In the genomic region with DNA sequence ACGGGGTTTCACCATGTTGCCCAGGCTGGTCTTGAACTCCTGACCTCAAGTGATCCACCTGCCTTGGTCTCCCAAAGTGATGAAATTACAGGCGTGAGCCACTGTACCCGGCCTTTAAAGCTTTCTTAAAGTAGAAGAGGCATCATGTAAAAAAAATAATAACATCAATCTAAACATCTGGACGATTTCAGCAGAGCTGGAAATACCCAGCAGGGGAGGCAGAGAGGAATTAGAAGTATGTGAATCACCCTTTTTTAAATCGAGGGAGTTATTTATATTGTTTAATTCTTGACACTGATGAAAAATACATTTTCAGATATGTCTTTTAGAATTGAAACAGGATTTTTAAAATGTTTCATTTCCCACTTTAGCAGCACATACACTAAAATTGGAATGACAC, we compare ENCODE assay signal across 17 cellular contexts. TPM values are rescaled to one million over a fixed set of nuclear protein-coding genes. Genes with fewer than 3 reads are reported as not detected.
A peak's percentile ranks its signal among the peaks of the same experiment; 100 is the strongest.
DNase-seq lines count a peak whose midpoint lies in the region; ATAC-seq and TF ChIP-seq lines count a peak whose summit lies in the region.
"Had no signal": no experiment of that assay in that cellular context is flagged by ENCODE, and none has a peak within 500 bp of the region (broad histone marks: within the 10 kb centered on the region; RNA-seq: fewer than 3 reads in every experiment).

No MANE protein-coding gene starts in this region.

- no peak overlapping the region for H3K4me3 Mint-ChIP-seq in chondrocyte (ENCODE audit: unreplicated experiment)
- H3K4me3 Mint-ChIP-seq in activated T-cell treated with anti-CD3 and anti-CD28 coated beads, Interleukin-2, amount 50 U/mL, for 24 hours: no peak overlapping the region
- H3K4me3 Mint-ChIP-seq: CD14-positive monocyte; CD8-positive, alpha-beta T cell had no signal

- H3K4me3 ChIP-seq in AG09309 (ENCODE audit: control insufficient read depth, low read depth, low read length) (no peak overlapping the region), fibroblast of the aortic adventitia (ENCODE audit: low read depth, low read length) (no peak overlapping the region), breast epithelium (no peak overlapping the region)
- H3K4me3 ChIP-seq: HAP-1 had no signal

- TF ChIP-seq POLR2A in breast epithelium (IDR thresholded peaks at IDR 0.05): no peak

- no peaks in the 10 kb centered on the region for H3K36me3 Mint-ChIP-seq in chondrocyte (ENCODE audit: low read depth)
- no peaks in the 10 kb centered on the region for H3K36me3 Mint-ChIP-seq in activated T-cell treated with anti-CD3 and anti-CD28 coated beads, Interleukin-2, amount 50 U/mL, for 24 hours (ENCODE audit: low read depth)
- H3K36me3 Mint-ChIP-seq: CD14-positive monocyte; CD8-positive, alpha-beta T cell had no signal

- no peaks in the 10 kb centered on the region for H3K4me1 ChIP-seq in breast epithelium
- H3K4me1 ChIP-seq: HAP-1 had no signal

- no peak for DNase-seq in AG09309 (ENCODE audit: low read depth)
- peak; percentile 11 for DNase-seq in HCEC 1CT
- no peak for DNase-seq in chondrocyte (ENCODE audit: low spot score)
- peak; percentile 32 for DNase-seq in fibroblast of the aortic adventitia (ENCODE audit: low read depth)
- DNase-seq in NCI-H1105 treated with DMSO at 0.1 percent for 48 hours (lab: John Stamatoyannopoulos, UW): no peak
- no peak for DNase-seq in breast epithelium (ENCODE audit: low spot score in 2 of 2)
- DNase-seq in activated T-cell treated with anti-CD3 and anti-CD28 coated beads, Interleukin-2, amount 50 U/mL, for 24 hours: no peak
- DNase-seq: 8988T; ACHN; CD8-positive, alpha-beta T cell; COR-L47; DMS153; DMS79 treated with DMSO at 0.1 percent for 48 hours; EL had no signal

- TF ChIP-seq CTCF in AG09309 (IDR thresholded peaks at IDR 0.05; ENCODE audit: control insufficient read depth, insufficient read depth, low read depth, low read length, missing control alignments) (peak; percentile 21), chondrocyte (IDR thresholded peaks at IDR 0.05) (peak; percentile 25), fibroblast of the aortic adventitia (IDR thresholded peaks at IDR 0.05; ENCODE audit: insufficient read depth, low read length) (no peak), breast epithelium (IDR thresholded peaks at IDR 0.05) (no peak)

- peaks cover 6% of the 10 kb centered on the region for H3K4me1 Mint-ChIP-seq in chondrocyte (ENCODE audit: low read depth)
- no peaks in the 10 kb centered on the region for H3K4me1 Mint-ChIP-seq in activated T-cell treated with anti-CD3 and anti-CD28 coated beads, Interleukin-2, amount 50 U/mL, for 24 hours (ENCODE audit: low read depth)

- H3K9me3 ChIP-seq in breast epithelium: no peaks in the 10 kb centered on the region
- H3K9me3 ChIP-seq: HAP-1 had no signal

- no peaks in the 10 kb centered on the region for H3K27me3 ChIP-seq in breast epithelium

- H3K27ac ChIP-seq in breast epithelium: no peak overlapping the region

- no peak for ATAC-seq in HG03432 (IDR thresholded peaks at IDR 0.05; ENCODE audit: unreplicated experiment)
- ATAC-seq: CD8-positive, alpha-beta T cell had no signal

- H3K27ac Mint-ChIP-seq in chondrocyte (ENCODE audit: unreplicated experiment): no peak overlapping the region
- H3K27ac Mint-ChIP-seq in activated T-cell treated with anti-CD3 and anti-CD28 coated beads, Interleukin-2, amount 50 U/mL, for 24 hours: no peak overlapping the region
- H3K27ac Mint-ChIP-seq: CD14-positive monocyte; CD8-positive, alpha-beta T cell had no signal

- H3K9me3 Mint-ChIP-seq in chondrocyte (ENCODE audit: low read depth): peaks cover under 1% of the 10 kb centered on the region
- no peaks in the 10 kb centered on the region for H3K9me3 Mint-ChIP-seq in activated T-cell treated with anti-CD3 and anti-CD28 coated beads, Interleukin-2, amount 50 U/mL, for 24 hours
- H3K9me3 Mint-ChIP-seq: CD8-positive, alpha-beta T cell had no signal

- H3K27me3 Mint-ChIP-seq in chondrocyte (ENCODE audit: low read depth): peaks cover 5% of the 10 kb centered on the region
- H3K27me3 Mint-ChIP-seq in activated T-cell treated with anti-CD3 and anti-CD28 coated beads, Interleukin-2, amount 50 U/mL, for 24 hours: no peaks in the 10 kb centered on the region

- intact Hi-C loops in breast epithelium (cut with DNase I; ENCODE audit: low total_unique reads): no loop called here

- H3K36me3 ChIP-seq in breast epithelium: no peaks in the 10 kb centered on the region
- H3K36me3 ChIP-seq: HAP-1 had no signal

RNA-seq across cellular contexts. Expression of a gene that starts 37.4 kb away (rescaled TPM):
- total RNA-seq in chondrocyte: 34.2 to 41.2 TPM (median 34.9 TPM) in 3 replicates
- 68.0 and 86.5 TPM in 2 replicates for total RNA-seq in fibroblast of the aortic adventitia (ENCODE audit: low replicate concordance)
- 100 to 1,000 TPM in 1 of 3 donors, 10 to 100 TPM in 2; 67.5 to 146 (median 72.7) TPM for total RNA-seq in breast epithelium

Comparison
In these comparisons a context has a peak if more than half of its experiments do, and no peak if none do; other contexts are left out.
1. DNase-seq: peak in HCEC 1CT (single experiment) and fibroblast of the aortic adventitia (single experiment); none in AG09309 (single experiment), chondrocyte (single experiment), NCI-H1105 treated with DMSO at 0.1 percent for 48 hours (single experiment), breast epithelium (0 of 2) and activated T-cell treated with anti-CD3 and anti-CD28 coated beads, Interleukin-2, amount 50 U/mL, for 24 hours (single experiment).
2. CTCF ChIP-seq: peak in AG09309 (single experiment) and chondrocyte (single experiment); none in fibroblast of the aortic adventitia (single experiment) and breast epithelium (0 of 3).